Comparison of ENCODE assay signal across 19 cellular contexts in the genomic region with DNA sequence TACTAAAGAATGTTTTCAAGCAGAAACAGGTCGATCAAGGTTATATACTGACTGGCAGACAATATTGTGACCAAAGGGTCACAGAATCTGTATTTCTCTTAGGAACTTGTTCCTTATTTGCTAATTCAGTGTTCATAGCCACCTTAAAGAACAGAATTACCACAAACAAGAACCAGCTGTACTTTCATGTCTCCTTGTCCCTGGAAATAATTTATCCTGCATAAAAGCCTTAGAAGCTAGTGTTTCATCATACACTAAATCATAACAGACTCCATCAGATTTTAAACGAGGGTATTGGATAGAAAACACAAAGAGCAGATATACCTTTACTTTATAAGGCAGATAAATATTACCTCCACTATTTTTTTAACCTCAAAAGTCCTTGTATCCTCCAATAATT. TPM values are rescaled to one million over a fixed set of nuclear protein-coding genes. Genes with fewer than 3 reads are reported as not detected.
A peak's percentile ranks its signal among the peaks of the same experiment; 100 is the strongest.
DNase-seq lines count a peak whose midpoint lies in the region; ATAC-seq and TF ChIP-seq lines count a peak whose summit lies in the region.
"Had no signal": no experiment of that assay in that cellular context is flagged by ENCODE, and none has a peak within 500 bp of the region (broad histone marks: within the 10 kb centered on the region; RNA-seq: fewer than 3 reads in every experiment).

No MANE protein-coding gene starts in this region.

- POLR2A ChIA-PET in activated CD4-positive, alpha-beta T cell treated with anti-CD3 and anti-CD28 coated beads for 36 hours (lab: Charles Lee): no interaction called here
- POLR2A ChIA-PET in CD8-positive, alpha-beta T cell (lab: Charles Lee): no interaction called here
- POLR2A ChIA-PET in naive thymus-derived CD4-positive, alpha-beta T cell (lab: Charles Lee): no interaction called here

- no peaks in the 10 kb centered on the region for H3K27me3 ChIP-seq in CD8-positive, alpha-beta T cell (ENCODE audit: insufficient read depth, low read length)
- H3K27me3 ChIP-seq in naive thymus-derived CD4-positive, alpha-beta T cell (ENCODE audit: control insufficient read depth in 2 of 2, insufficient read depth in 2 of 2, low read length in 2 of 2): no peaks in the 10 kb centered on the region
- H3K27me3 ChIP-seq: BE2C, heart left ventricle, right atrium auricular region, suprapubic skin, uterus had no signal

- no peak overlapping the region for H3K4me3 Mint-ChIP-seq in activated CD4-positive, alpha-beta T cell treated with anti-CD3 and anti-CD28 coated beads for 36 hours
- no peak overlapping the region for H3K4me3 Mint-ChIP-seq in CD8-positive, alpha-beta T cell
- H3K4me3 Mint-ChIP-seq in naive thymus-derived CD4-positive, alpha-beta T cell: no peak overlapping the region

- no peaks in the 10 kb centered on the region for H3K9me3 ChIP-seq in CD8-positive, alpha-beta T cell (ENCODE audit: low read length)
- H3K9me3 ChIP-seq in naive thymus-derived CD4-positive, alpha-beta T cell (ENCODE audit: control insufficient read depth in 2 of 3, low read length in 3 of 3): no peaks in the 10 kb centered on the region
- H3K9me3 ChIP-seq: BE2C, heart left ventricle, right atrium auricular region, suprapubic skin, uterus had no signal

- H3K27ac ChIP-seq in CD8-positive, alpha-beta T cell (ENCODE audit: low read depth, low read length): no peak overlapping the region
- no peak overlapping the region for H3K27ac ChIP-seq in naive thymus-derived CD4-positive, alpha-beta T cell (ENCODE audit: low read depth, low read length)
- H3K27ac ChIP-seq: right atrium auricular region, suprapubic skin, uterus had no signal

- peak overlapping the region; percentile 58 for H3K27ac Mint-ChIP-seq in activated CD4-positive, alpha-beta T cell treated with anti-CD3 and anti-CD28 coated beads for 36 hours
- peak overlapping the region; percentile 53 for H3K27ac Mint-ChIP-seq in CD8-positive, alpha-beta T cell
- peak overlapping the region in 6 of 9 donors; percentile 4 to 84 (median 33) for H3K27ac Mint-ChIP-seq in naive thymus-derived CD4-positive, alpha-beta T cell

- peaks cover 9% of the 10 kb centered on the region for H3K36me3 ChIP-seq in CD8-positive, alpha-beta T cell (ENCODE audit: insufficient read depth, low read length)
- H3K36me3 ChIP-seq in naive thymus-derived CD4-positive, alpha-beta T cell (ENCODE audit: control insufficient read depth in 2 of 3, insufficient read depth in 3 of 3, low read length in 3 of 3): peaks cover 3 to 29% (median 18%) of the 10 kb centered on the region in 3 experiments
- H3K36me3 ChIP-seq: uterus had no signal

- H3K4me1 ChIP-seq in CD8-positive, alpha-beta T cell (ENCODE audit: insufficient read depth, low read length): peaks cover 4% of the 10 kb centered on the region
- peaks cover 4 to 5% of the 10 kb centered on the region in 2 donors for H3K4me1 ChIP-seq in naive thymus-derived CD4-positive, alpha-beta T cell (ENCODE audit: control insufficient read depth in 2 of 2, insufficient read depth in 2 of 2, low read length in 2 of 2)
- H3K4me1 ChIP-seq: BE2C, uterus had no signal

- peaks cover 43% of the 10 kb centered on the region for H3K36me3 Mint-ChIP-seq in activated CD4-positive, alpha-beta T cell treated with anti-CD3 and anti-CD28 coated beads for 36 hours (ENCODE audit: low read depth)
- H3K36me3 Mint-ChIP-seq in CD8-positive, alpha-beta T cell: peaks cover 73% of the 10 kb centered on the region
- H3K36me3 Mint-ChIP-seq in naive thymus-derived CD4-positive, alpha-beta T cell: peaks cover 0 to 25% (median 8%) of the 10 kb centered on the region in 5 donors

- DNase-seq in activated CD4-positive, alpha-beta T cell treated with anti-CD3 and anti-CD28 coated beads for 36 hours: no peak
- DNase-seq in activated CD4-positive, alpha-beta T cell treated with anti-CD3 and anti-CD28 coated beads, Interleukin-2, amount 50 U/mL, for 1 hour: no peak
- DNase-seq in CD8-positive, alpha-beta T cell: no peak
- DNase-seq in amniotic epithelial cell (ENCODE audit: low read depth) (peak; percentile 48), HCEC 1CT (no peak), AG08395 (ENCODE audit: low spot score) (no peak), SKM-1 (lab: John Stamatoyannopoulos, UW; ENCODE audit: unreplicated experiment) (no peak)
- DNase-seq in naive thymus-derived CD4-positive, alpha-beta T cell: no peak
- DNase-seq: activated CD8-positive, alpha-beta memory T cell treated with anti-CD3 and anti-CD28 coated beads for 24 hours; BE2C; cerebellar nuclear complex; effector CD4-positive, alpha-beta T cell; heart left ventricle; IMR-90; NCI-H1436; NCI-H524; uterus had no signal

- no peak for TF ChIP-seq CTCF in CD8-positive, alpha-beta T cell (IDR thresholded peaks at IDR 0.05)

- no peak for ATAC-seq in activated CD4-positive, alpha-beta T cell treated with anti-CD3 and anti-CD28 coated beads for 36 hours
- no peak for ATAC-seq in CD8-positive, alpha-beta T cell
- ATAC-seq in naive thymus-derived CD4-positive, alpha-beta T cell: no peak
- ATAC-seq: heart left ventricle had no signal

- peaks cover 19% of the 10 kb centered on the region for H3K4me1 Mint-ChIP-seq in activated CD4-positive, alpha-beta T cell treated with anti-CD3 and anti-CD28 coated beads for 36 hours
- peaks cover 33% of the 10 kb centered on the region for H3K4me1 Mint-ChIP-seq in CD8-positive, alpha-beta T cell (ENCODE audit: low read depth)
- peaks cover 5 to 38% (median 26%) of the 10 kb centered on the region in 7 donors for H3K4me1 Mint-ChIP-seq in naive thymus-derived CD4-positive, alpha-beta T cell

- H3K9me3 Mint-ChIP-seq in activated CD4-positive, alpha-beta T cell treated with anti-CD3 and anti-CD28 coated beads for 36 hours (ENCODE audit: low read depth): no peaks in the 10 kb centered on the region
- H3K9me3 Mint-ChIP-seq in CD8-positive, alpha-beta T cell: no peaks in the 10 kb centered on the region
- no peaks in the 10 kb centered on the region for H3K9me3 Mint-ChIP-seq in naive thymus-derived CD4-positive, alpha-beta T cell

- intact Hi-C loops in activated CD4-positive, alpha-beta T cell treated with anti-CD3 and anti-CD28 coated beads for 36 hours (cut with DNase I, micrococcal nuclease): loop anchor here in 1 of 2 experiments (10.0 kb wide), 1 partner anchor 378 kb away; the partner anchor contains the start of gene TTC14
- intact Hi-C loops in CD8-positive, alpha-beta T cell (cut with DNase I, micrococcal nuclease): loop anchor here in 1 of 2 experiments (2.0 to 10.0 kb wide), 2 partner anchors 16 to 1638 kb away; partner anchors contain the start of gene MFN1
- intact Hi-C loops in naive thymus-derived CD4-positive, alpha-beta T cell (cut with micrococcal nuclease): loop anchor here (10.0 kb wide), 3 partner anchors 1418 to 1812 kb away; partner anchors contain the start of genes ACTL6A (in 2 of the 2) and ATP11B (in 1 of the 2)

- CTCF ChIA-PET in activated CD4-positive, alpha-beta T cell treated with anti-CD3 and anti-CD28 coated beads for 36 hours (lab: Charles Lee): interaction anchor here (0.6 to 0.9 kb wide), 2 partner anchors 10 to 20 kb away, joined by 3 read pairs; no protein-coding TSS in a partner anchor
- CTCF ChIA-PET in CD8-positive, alpha-beta T cell (lab: Charles Lee): no interaction called here
- CTCF ChIA-PET in naive thymus-derived CD4-positive, alpha-beta T cell (lab: Charles Lee): interaction anchor here (0.9 kb wide), 1 partner anchor 35 kb away, joined by 3 read pairs; no protein-coding TSS in a partner anchor

- H3K27me3 Mint-ChIP-seq in activated CD4-positive, alpha-beta T cell treated with anti-CD3 and anti-CD28 coated beads for 36 hours: no peaks in the 10 kb centered on the region
- H3K27me3 Mint-ChIP-seq in CD8-positive, alpha-beta T cell (ENCODE audit: low read depth): no peaks in the 10 kb centered on the region
- no peaks in the 10 kb centered on the region for H3K27me3 Mint-ChIP-seq in naive thymus-derived CD4-positive, alpha-beta T cell

- no peak overlapping the region for H3K4me3 ChIP-seq in CD8-positive, alpha-beta T cell (ENCODE audit: low read depth, low read length)
- no peak overlapping the region for H3K4me3 ChIP-seq in naive thymus-derived CD4-positive, alpha-beta T cell (ENCODE audit: low read length)
- H3K4me3 ChIP-seq: heart left ventricle, right atrium auricular region, suprapubic skin, uterus had no signal

RNA-seq across cellular contexts. Expression of gene DNAJC19, which starts 6.4 kb away (rescaled TPM):
- 10 to 100 TPM; 55.0 to 80.7 TPM for total RNA-seq in activated CD4-positive, alpha-beta T cell treated with anti-CD3 and anti-CD28 coated beads for 36 hours
- total RNA-seq in CD8-positive, alpha-beta T cell: 10 to 100 TPM; 35.5 to 42.3 TPM
- 10 to 100 TPM; 20.7 to 74.1 (median 40.2) TPM for total RNA-seq in naive thymus-derived CD4-positive, alpha-beta T cell
- 100 to 1,000 TPM in 1 of 2 donors, 10 to 100 TPM in 1; 89.9 to 113 TPM for polyA plus RNA-seq in naive thymus-derived CD4-positive, alpha-beta T cell
